23 cellular contexts compared by ENCODE assay signal in the genomic region with DNA sequence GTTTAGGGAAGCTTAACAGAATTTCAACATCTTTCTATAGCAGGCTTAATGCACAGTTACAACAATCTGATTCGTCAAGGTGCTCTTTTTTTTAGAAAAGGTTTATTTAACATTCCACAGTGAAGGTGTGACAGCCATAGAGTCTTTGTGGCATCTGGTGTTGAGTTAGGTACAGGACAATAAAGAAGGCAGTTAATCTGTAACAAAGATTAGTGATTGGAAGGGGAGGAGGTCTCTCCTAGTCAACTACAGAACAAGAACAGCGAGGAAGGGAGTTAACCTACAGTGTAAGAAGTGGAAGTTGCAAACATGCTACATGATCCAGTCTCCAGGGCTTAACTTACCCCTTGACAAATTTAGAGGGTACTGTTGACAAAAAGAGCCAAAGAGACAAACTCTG. TPM values are rescaled to one million over a fixed set of nuclear protein-coding genes. Genes with fewer than 3 reads are reported as not detected.
A peak's percentile ranks its signal among the peaks of the same experiment; 100 is the strongest.
DNase-seq lines count a peak whose midpoint lies in the region; ATAC-seq and TF ChIP-seq lines count a peak whose summit lies in the region.
"Had no signal": no experiment of that assay in that cellular context is flagged by ENCODE, and none has a peak within 500 bp of the region (broad histone marks: within the 10 kb centered on the region; RNA-seq: fewer than 3 reads in every experiment).

No MANE protein-coding gene starts in this region.

- H3K4me3 ChIP-seq in endodermal cell (ENCODE audit: low read length) = peak overlapping the region; percentile 59
- H3K4me3 ChIP-seq: GM12878 had no signal

- H3K9me3 ChIP-seq in endodermal cell (ENCODE audit: control insufficient read depth, low read length) = no peaks in the 10 kb centered on the region
- H3K9me3 ChIP-seq: BE2C had no signal

- H3K4me1 ChIP-seq in endodermal cell (ENCODE audit: control insufficient read depth, insufficient read depth, low read length) = peaks cover 4% of the 10 kb centered on the region
- H3K4me1 ChIP-seq: BE2C had no signal

- WGBS in endodermal cell (ENCODE audit: insufficient coverage in 1 of 2, insufficient read length in 1 of 2), 2 experiments = 62 to 89% methylated on average over 1 to 2 of the region's 2 CpGs

- POLR2A ChIA-PET in WTC11 (lab: Charles Lee) = no interaction called here

- H3K9ac ChIP-seq in endodermal cell (ENCODE audit: extremely low read depth, low read length, poor library complexity, severe bottlenecking) = peak overlapping the region; percentile 17
- H3K9ac ChIP-seq: KMS-11 had no signal

- peaks cover 2% of the 10 kb centered on the region for H3K36me3 Mint-ChIP-seq in endodermal cell (ENCODE audit: low read depth)
- H3K36me3 Mint-ChIP-seq in nephron (ENCODE audit: low read depth) = no peaks in the 10 kb centered on the region
- H3K36me3 Mint-ChIP-seq in WTC11 = no peaks in the 10 kb centered on the region

- H3K4me1 Mint-ChIP-seq in endodermal cell = peaks cover 19% of the 10 kb centered on the region
- H3K4me1 Mint-ChIP-seq in nephron = peaks cover 41% of the 10 kb centered on the region
- H3K4me1 Mint-ChIP-seq in WTC11 = peaks cover 9% of the 10 kb centered on the region

- no peak overlapping the region for H3K27ac ChIP-seq in endodermal cell (ENCODE audit: low read depth, low read length)
- H3K27ac ChIP-seq: KMS-11 had no signal

- H3K27me3 ChIP-seq in endodermal cell (ENCODE audit: control insufficient read depth, insufficient read depth, low read length, poor library complexity, severe bottlenecking) = no peaks in the 10 kb centered on the region

- peaks cover 2% of the 10 kb centered on the region for H3K36me3 ChIP-seq in endodermal cell (ENCODE audit: control insufficient read depth, insufficient read depth, low read length)
- H3K36me3 ChIP-seq: BE2C had no signal

- DNase-seq in NCI-H82 (lab: John Stamatoyannopoulos, UW) (peak; percentile 25), NCI-H82 treated with DMSO at 0.1 percent for 48 hours (lab: John Stamatoyannopoulos, UW; ENCODE audit: unreplicated experiment) (no peak), endodermal cell (no peak), NCI-H524 treated with DMSO at 0.1 percent for 48 hours (lab: John Stamatoyannopoulos, UW) (no peak), HPDE6-E6E7 (ENCODE audit: extremely low spot score) (no peak), WTC11 (ENCODE audit: low spot score) (no peak)
- no peak for DNase-seq in activated effector memory CD4-positive, alpha-beta T cell treated with anti-CD3 and anti-CD28 coated beads, Interleukin-2, amount 50 U/mL, for 16 hours
- DNase-seq: 8988T; BE2C; CD8-positive, alpha-beta T cell; DND-41; GOT3; NCI-H1105; NCI-H1694 treated with DMSO at 0.1 percent for 48 hours; NCI-H226; NCI-H526; NK-92 treated with Interleukin-12 subunit alpha and Interleukin-12 subunit beta, amount 100 ng/mL, for 24 hours; OCI-M1; RPMI8226; SIG-M5 had no signal

- CTCF ChIA-PET in WTC11 (lab: Charles Lee) = no interaction called here

- H3K27me3 Mint-ChIP-seq in endodermal cell (ENCODE audit: insufficient read depth) = peaks cover 8% of the 10 kb centered on the region
- peaks cover 6% of the 10 kb centered on the region for H3K27me3 Mint-ChIP-seq in nephron (ENCODE audit: low read depth)
- 0 out of 2 replicates have a peak, but pooled peaks cover 3% of the 10 kb centered on the region for H3K27me3 Mint-ChIP-seq in WTC11 (ENCODE audit: low read depth)

- H3K9me3 Mint-ChIP-seq in endodermal cell (no peaks in the 10 kb centered on the region), nephron (no peaks in the 10 kb centered on the region), WTC11 (no peaks in the 10 kb centered on the region)
- H3K9me3 Mint-ChIP-seq: CD8-positive, alpha-beta T cell had no signal

- H3K27ac Mint-ChIP-seq in endodermal cell (peak overlapping the region; percentile 89), nephron (peak overlapping the region; percentile 80 to 97 (median 86)), WTC11 (no peak overlapping the region)
- H3K27ac Mint-ChIP-seq: CD8-positive, alpha-beta T cell had no signal

- ATAC-seq in WTC11 = no peak
- ATAC-seq: CD8-positive, alpha-beta T cell; GM12878 had no signal

- peak overlapping the region; percentile 24 for H3K4me3 Mint-ChIP-seq in endodermal cell
- H3K4me3 Mint-ChIP-seq in nephron = peak overlapping the region; percentile 5 to 62 (median 12)
- H3K4me3 Mint-ChIP-seq in WTC11 = no peak overlapping the region
- H3K4me3 Mint-ChIP-seq: CD8-positive, alpha-beta T cell had no signal

- TF ChIP-seq CTCF in endodermal cell (conservative IDR thresholded peaks at IDR 0.05) (no peak), nephron (IDR thresholded peaks at IDR 0.05; ENCODE audit: unreplicated experiment in 3 of 3) (no peak), WTC11 (IDR thresholded peaks at IDR 0.05) (no peak)

TF ChIP-seq in WTC11, 78 proteins besides CTCF, POLR2A, EP300 and RAD21:
- no peak for TF ChIP-seq ZNF416 (CRISPR knock-in tag; IDR thresholded peaks at IDR 0.05)
- TF ChIP-seq GABPB1 (CRISPR knock-in tag; IDR thresholded peaks at IDR 0.05) = no peak
- no peak for TF ChIP-seq ZNF232 (CRISPR knock-in tag; IDR thresholded peaks at IDR 0.05)
- TF ChIP-seq, protein P1, sequence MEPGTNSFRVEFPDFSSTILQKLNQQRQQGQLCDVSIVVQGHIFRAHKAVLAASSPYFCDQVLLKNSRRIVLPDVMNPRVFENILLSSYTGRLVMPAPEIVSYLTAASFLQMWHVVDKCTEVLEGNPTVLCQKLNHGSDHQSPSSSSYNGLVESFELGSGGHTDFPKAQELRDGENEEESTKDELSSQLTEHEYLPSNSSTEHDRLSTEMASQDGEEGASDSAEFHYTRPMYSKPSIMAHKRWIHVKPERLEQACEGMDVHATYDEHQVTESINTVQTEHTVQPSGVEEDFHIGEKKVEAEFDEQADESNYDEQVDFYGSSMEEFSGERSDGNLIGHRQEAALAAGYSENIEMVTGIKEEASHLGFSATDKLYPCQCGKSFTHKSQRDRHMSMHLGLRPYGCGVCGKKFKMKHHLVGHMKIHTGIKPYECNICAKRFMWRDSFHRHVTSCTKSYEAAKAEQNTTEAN (CRISPR knock-in tag; IDR thresholded peaks at IDR 0.05) = no peak
- TF ChIP-seq, protein P2, sequence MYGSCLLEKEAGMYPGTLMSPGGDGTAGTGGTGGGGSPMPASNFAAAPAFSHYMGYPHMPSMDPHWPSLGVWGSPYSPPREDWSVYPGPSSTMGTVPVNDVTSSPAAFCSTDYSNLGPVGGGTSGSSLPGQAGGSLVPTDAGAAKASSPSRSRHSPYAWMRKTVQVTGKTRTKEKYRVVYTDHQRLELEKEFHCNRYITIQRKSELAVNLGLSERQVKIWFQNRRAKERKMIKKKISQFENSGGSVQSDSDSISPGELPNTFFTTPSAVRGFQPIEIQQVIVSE (CRISPR knock-in tag; IDR thresholded peaks at IDR 0.05; ENCODE audit: borderline replicate concordance) = no peak

RNA-seq across cellular contexts. Expression of a gene that starts 3.0 kb away (rescaled TPM):
- total RNA-seq in endodermal cell (10 to 100 TPM; 58.7 to 61.8 TPM), WTC11 (2021) (35.7 to 38.7 TPM (median 38.1 TPM) in 3 replicates)
- 35.7 TPM for polyA plus RNA-seq in endodermal cell (2013, experiment 1 of 2)
- polyA plus RNA-seq in endodermal cell (2013, experiment 2 of 2) = 35.7 TPM

RNA-seq across cellular contexts. Expression of a gene that starts 13.3 kb away (rescaled TPM):
- total RNA-seq in endodermal cell = 10 to 100 TPM in 1 of 2 donors, 1 to 10 TPM in 1; 9.2 to 16.0 TPM
- polyA plus RNA-seq in endodermal cell (2013, experiment 1 of 2) = 7.4 TPM
- 6.7 TPM for polyA plus RNA-seq in endodermal cell (2013, experiment 2 of 2)
- total RNA-seq in WTC11 (2021) = 6.4 to 7.8 TPM (median 7.3 TPM) in 3 replicates
